ENCODE assay signal across 18 cellular contexts in genomic region chr4:55407764-55408163, GRCh38.
"Had no signal": no experiment of that assay in that cellular context is flagged by ENCODE, and none has a peak within 500 bp of the region (broad histone marks: within the 10 kb centered on the region; RNA-seq: fewer than 3 reads in every experiment).

No MANE protein-coding gene starts in this region.

- H3K9me3 ChIP-seq: heart left ventricle, tibial nerve, upper lobe of right lung, vagina had no signal

- DNase-seq: cortex of kidney; dorsolateral prefrontal cortex; effector CD8-positive, alpha-beta T cell; foreskin melanocyte; heart left ventricle; hypothalamus; kidney glomerular epithelial cell; midbrain; posterior cingulate gyrus; stimulated activated CD4-positive, alpha-beta T cell treated with anti-CD3 and anti-CD28 coated beads, Interleukin-15, amount 100 ng/mL, for 24 hours; stimulated activated CD4-positive, alpha-beta T cell treated with anti-CD3 and anti-CD28 coated beads, Interleukin-1b, Interleukin-23, amount 100 ng/mL, for 48 hours; stimulated activated CD4-positive, alpha-beta T cell treated with anti-CD3 and anti-CD28 coated beads, Interleukin-4, amount 100 ng/mL, for 24 hours; upper lobe of right lung had no signal

- ATAC-seq: natural killer cell treated with Interleukin-12 subunit alpha and Interleukin-12 subunit beta and Interleukin-15 and Interleukin-18, amount 100 ng/mL, for 72 hours; stimulated activated memory B cell treated with anti-CD40 and anti-IgM and Interleukin-4, amounts not matched to agents 10 μg/mL and 1 μg/mL and 100 μg/mL, for 72 hours had no signal

- H3K27me3 ChIP-seq: dorsolateral prefrontal cortex, heart left ventricle, tibial nerve, upper lobe of right lung, vagina had no signal

- H3K4me3 ChIP-seq: heart left ventricle, tibial nerve, upper lobe of right lung, vagina had no signal

- H3K27ac ChIP-seq: heart left ventricle, tibial nerve, upper lobe of right lung, vagina had no signal

- FAIRE-seq: islet of Langerhans had no signal
